Comparison of ENCODE assay signal across 10 cellular contexts in genomic region chr12:43937947-43938346, GRCh38.
DNase-seq lines count a peak whose midpoint lies in the region; ATAC-seq and TF ChIP-seq lines count a peak whose summit lies in the region.
"Had no signal": no experiment of that assay in that cellular context is flagged by ENCODE, and none has a peak within 500 bp of the region (broad histone marks: within the 10 kb centered on the region; RNA-seq: fewer than 3 reads in every experiment).

No MANE protein-coding gene starts in this region.

- TF ChIP-seq EP300 in SK-N-SH (IDR thresholded peaks at IDR 0.05; ENCODE audit: borderline replicate concordance in 1 of 2, low read depth in 1 of 2, low read length in 1 of 2) = no peak

- no peaks in the 10 kb centered on the region for H3K9me2 ChIP-seq in SK-N-SH

- H2AFZ ChIP-seq in SK-N-SH (ENCODE audit: low read depth) = no peak overlapping the region

- no peak for TF ChIP-seq RAD21 in SK-N-SH (IDR thresholded peaks at IDR 0.05; ENCODE audit: low read length)

- no peaks in the 10 kb centered on the region for H4K20me1 ChIP-seq in SK-N-SH (ENCODE audit: insufficient read depth)

- WGBS in SK-N-SH (ENCODE audit: low lambda C conversion rate) = 54% methylated on average over 2 of the region's 2 CpGs

- no peaks in the 10 kb centered on the region for H3F3A ChIP-seq in SK-N-SH (replicated peaks; ENCODE audit: insufficient read depth)

- H3K9me3 ChIP-seq in SK-N-SH = no peaks in the 10 kb centered on the region
- H3K9me3 ChIP-seq: ascending aorta, vagina had no signal

- H3K79me2 ChIP-seq in SK-N-SH (ENCODE audit: insufficient read depth) = no peaks in the 10 kb centered on the region

- CTCF ChIA-PET in SK-N-SH (lab: Yijun Ruan, JAX) = interaction anchor here (0.6 to 1.0 kb wide), 2 partner anchors 151 to 1011 kb away, joined by 3 read pairs; no protein-coding TSS in a partner anchor

- peak; percentile 56 for DNase-seq in DMS53 (lab: John Stamatoyannopoulos, UW)
- no peak for DNase-seq in DMS53 treated with DMSO at 0.1 percent for 48 hours (lab: John Stamatoyannopoulos, UW; ENCODE audit: unreplicated experiment)
- DNase-seq in SK-N-SH = peak; percentile 25
- DNase-seq in islet precursor cell = peak; percentile 57
- DNase-seq in NCI-H1105 (lab: John Stamatoyannopoulos, UW) = no peak
- DNase-seq in substantia nigra (lab: John Stamatoyannopoulos, UW) = no peak

- H3K9ac ChIP-seq in SK-N-SH = no peak overlapping the region

- H3K27me3 ChIP-seq in SK-N-SH (ENCODE audit: insufficient read depth) = no peaks in the 10 kb centered on the region
- H3K27me3 ChIP-seq: ascending aorta, vagina had no signal

- TF ChIP-seq CTCF in SK-N-SH (IDR thresholded peaks at IDR 0.05) = peak; percentile 36

- no peak overlapping the region for H3K27ac ChIP-seq in SK-N-SH (ENCODE audit: low read depth in 2 of 2, low read length in 1 of 2)
- H3K27ac ChIP-seq in substantia nigra (ENCODE audit: low read depth, low read length, poor library complexity, severe bottlenecking) = no peak overlapping the region
- H3K27ac ChIP-seq: ascending aorta, vagina had no signal

- H3K4me2 ChIP-seq in SK-N-SH = no peak overlapping the region

- no peak overlapping the region for H3K4me3 ChIP-seq in SK-N-SH (ENCODE audit: low read depth in 2 of 2, low read length in 1 of 2)
- H3K4me3 ChIP-seq: ascending aorta, vagina had no signal

- H3K4me1 ChIP-seq in SK-N-SH (ENCODE audit: control insufficient read depth in 1 of 2, insufficient read depth in 2 of 2, low read depth in 1 of 2, low read length in 1 of 2) = no peaks in the 10 kb centered on the region
- H3K4me1 ChIP-seq: ascending aorta, vagina had no signal

- POLR2A ChIA-PET in SK-N-SH (lab: Yijun Ruan, JAX) = no interaction called here

- no peaks in the 10 kb centered on the region for H3K36me3 ChIP-seq in SK-N-SH (replicated peaks in 1 of 2; ENCODE audit: control insufficient read depth in 1 of 2, insufficient read depth in 2 of 2, low read length in 1 of 2)
- H3K36me3 ChIP-seq: ascending aorta, vagina had no signal

- ATAC-seq in HG02759 (IDR thresholded peaks at IDR 0.05; ENCODE audit: unreplicated experiment) (peak; percentile 48), HG03469 (IDR thresholded peaks at IDR 0.05; ENCODE audit: unreplicated experiment) (no peak)

TF ChIP-seq in SK-N-SH, 30 proteins besides CTCF, POLR2A, EP300 and RAD21:
- TF ChIP-seq USF1 (IDR thresholded peaks at IDR 0.05; ENCODE audit: borderline replicate concordance, low read depth) = no peak
- TF ChIP-seq FOSL2 (IDR thresholded peaks at IDR 0.05; ENCODE audit: borderline replicate concordance, low read depth) = no peak

Comparison
In these comparisons a context has a peak if more than half of its experiments do, and no peak if none do; other contexts are left out.
1. DNase-seq: peak in DMS53 (single experiment), SK-N-SH (single experiment) and islet precursor cell (single experiment); none in DMS53 treated with DMSO at 0.1 percent for 48 hours (single experiment), NCI-H1105 (single experiment) and substantia nigra (0 of 49).